2 cellular contexts compared by ENCODE assay signal in the genomic region with DNA sequence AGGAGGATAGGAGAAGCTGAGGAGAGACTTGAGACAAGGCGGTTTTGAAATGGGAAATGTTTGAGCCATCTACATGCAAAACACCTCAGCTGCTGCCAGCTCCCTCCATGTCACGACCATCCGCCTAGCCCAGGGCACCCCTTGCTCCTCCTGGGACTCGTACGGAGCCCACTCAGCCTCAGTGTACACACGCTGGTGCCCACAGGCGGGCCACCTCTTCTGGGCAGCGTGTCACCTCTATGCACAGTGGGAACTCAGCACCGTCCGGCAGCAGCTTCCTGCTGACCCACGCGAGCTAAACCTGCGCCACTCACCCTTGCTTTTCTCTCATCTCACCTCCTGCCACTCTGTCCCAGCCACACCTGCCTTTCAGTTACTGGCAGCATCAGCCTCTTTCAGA.
TF ChIP-seq lines count a peak whose summit lies in the region.

No MANE protein-coding gene starts in this region.

TF ChIP-seq in GM23338, 12 proteins besides CTCF, POLR2A, EP300 and RAD21:
- TF ChIP-seq EZH2 (IDR thresholded peaks at IDR 0.05; ENCODE audit: low read depth, unreplicated experiment) (no peak), EZH2phosphoT487 (IDR thresholded peaks at IDR 0.05; ENCODE audit: unreplicated experiment) (no peak)
- TF ChIP-seq, protein P1, sequence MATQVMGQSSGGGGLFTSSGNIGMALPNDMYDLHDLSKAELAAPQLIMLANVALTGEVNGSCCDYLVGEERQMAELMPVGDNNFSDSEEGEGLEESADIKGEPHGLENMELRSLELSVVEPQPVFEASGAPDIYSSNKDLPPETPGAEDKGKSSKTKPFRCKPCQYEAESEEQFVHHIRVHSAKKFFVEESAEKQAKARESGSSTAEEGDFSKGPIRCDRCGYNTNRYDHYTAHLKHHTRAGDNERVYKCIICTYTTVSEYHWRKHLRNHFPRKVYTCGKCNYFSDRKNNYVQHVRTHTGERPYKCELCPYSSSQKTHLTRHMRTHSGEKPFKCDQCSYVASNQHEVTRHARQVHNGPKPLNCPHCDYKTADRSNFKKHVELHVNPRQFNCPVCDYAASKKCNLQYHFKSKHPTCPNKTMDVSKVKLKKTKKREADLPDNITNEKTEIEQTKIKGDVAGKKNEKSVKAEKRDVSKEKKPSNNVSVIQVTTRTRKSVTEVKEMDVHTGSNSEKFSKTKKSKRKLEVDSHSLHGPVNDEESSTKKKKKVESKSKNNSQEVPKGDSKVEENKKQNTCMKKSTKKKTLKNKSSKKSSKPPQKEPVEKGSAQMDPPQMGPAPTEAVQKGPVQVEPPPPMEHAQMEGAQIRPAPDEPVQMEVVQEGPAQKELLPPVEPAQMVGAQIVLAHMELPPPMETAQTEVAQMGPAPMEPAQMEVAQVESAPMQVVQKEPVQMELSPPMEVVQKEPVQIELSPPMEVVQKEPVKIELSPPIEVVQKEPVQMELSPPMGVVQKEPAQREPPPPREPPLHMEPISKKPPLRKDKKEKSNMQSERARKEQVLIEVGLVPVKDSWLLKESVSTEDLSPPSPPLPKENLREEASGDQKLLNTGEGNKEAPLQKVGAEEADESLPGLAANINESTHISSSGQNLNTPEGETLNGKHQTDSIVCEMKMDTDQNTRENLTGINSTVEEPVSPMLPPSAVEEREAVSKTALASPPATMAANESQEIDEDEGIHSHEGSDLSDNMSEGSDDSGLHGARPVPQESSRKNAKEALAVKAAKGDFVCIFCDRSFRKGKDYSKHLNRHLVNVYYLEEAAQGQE (IDR thresholded peaks at IDR 0.05; ENCODE audit: unreplicated experiment) = no peak
- TF ChIP-seq, protein P2, sequence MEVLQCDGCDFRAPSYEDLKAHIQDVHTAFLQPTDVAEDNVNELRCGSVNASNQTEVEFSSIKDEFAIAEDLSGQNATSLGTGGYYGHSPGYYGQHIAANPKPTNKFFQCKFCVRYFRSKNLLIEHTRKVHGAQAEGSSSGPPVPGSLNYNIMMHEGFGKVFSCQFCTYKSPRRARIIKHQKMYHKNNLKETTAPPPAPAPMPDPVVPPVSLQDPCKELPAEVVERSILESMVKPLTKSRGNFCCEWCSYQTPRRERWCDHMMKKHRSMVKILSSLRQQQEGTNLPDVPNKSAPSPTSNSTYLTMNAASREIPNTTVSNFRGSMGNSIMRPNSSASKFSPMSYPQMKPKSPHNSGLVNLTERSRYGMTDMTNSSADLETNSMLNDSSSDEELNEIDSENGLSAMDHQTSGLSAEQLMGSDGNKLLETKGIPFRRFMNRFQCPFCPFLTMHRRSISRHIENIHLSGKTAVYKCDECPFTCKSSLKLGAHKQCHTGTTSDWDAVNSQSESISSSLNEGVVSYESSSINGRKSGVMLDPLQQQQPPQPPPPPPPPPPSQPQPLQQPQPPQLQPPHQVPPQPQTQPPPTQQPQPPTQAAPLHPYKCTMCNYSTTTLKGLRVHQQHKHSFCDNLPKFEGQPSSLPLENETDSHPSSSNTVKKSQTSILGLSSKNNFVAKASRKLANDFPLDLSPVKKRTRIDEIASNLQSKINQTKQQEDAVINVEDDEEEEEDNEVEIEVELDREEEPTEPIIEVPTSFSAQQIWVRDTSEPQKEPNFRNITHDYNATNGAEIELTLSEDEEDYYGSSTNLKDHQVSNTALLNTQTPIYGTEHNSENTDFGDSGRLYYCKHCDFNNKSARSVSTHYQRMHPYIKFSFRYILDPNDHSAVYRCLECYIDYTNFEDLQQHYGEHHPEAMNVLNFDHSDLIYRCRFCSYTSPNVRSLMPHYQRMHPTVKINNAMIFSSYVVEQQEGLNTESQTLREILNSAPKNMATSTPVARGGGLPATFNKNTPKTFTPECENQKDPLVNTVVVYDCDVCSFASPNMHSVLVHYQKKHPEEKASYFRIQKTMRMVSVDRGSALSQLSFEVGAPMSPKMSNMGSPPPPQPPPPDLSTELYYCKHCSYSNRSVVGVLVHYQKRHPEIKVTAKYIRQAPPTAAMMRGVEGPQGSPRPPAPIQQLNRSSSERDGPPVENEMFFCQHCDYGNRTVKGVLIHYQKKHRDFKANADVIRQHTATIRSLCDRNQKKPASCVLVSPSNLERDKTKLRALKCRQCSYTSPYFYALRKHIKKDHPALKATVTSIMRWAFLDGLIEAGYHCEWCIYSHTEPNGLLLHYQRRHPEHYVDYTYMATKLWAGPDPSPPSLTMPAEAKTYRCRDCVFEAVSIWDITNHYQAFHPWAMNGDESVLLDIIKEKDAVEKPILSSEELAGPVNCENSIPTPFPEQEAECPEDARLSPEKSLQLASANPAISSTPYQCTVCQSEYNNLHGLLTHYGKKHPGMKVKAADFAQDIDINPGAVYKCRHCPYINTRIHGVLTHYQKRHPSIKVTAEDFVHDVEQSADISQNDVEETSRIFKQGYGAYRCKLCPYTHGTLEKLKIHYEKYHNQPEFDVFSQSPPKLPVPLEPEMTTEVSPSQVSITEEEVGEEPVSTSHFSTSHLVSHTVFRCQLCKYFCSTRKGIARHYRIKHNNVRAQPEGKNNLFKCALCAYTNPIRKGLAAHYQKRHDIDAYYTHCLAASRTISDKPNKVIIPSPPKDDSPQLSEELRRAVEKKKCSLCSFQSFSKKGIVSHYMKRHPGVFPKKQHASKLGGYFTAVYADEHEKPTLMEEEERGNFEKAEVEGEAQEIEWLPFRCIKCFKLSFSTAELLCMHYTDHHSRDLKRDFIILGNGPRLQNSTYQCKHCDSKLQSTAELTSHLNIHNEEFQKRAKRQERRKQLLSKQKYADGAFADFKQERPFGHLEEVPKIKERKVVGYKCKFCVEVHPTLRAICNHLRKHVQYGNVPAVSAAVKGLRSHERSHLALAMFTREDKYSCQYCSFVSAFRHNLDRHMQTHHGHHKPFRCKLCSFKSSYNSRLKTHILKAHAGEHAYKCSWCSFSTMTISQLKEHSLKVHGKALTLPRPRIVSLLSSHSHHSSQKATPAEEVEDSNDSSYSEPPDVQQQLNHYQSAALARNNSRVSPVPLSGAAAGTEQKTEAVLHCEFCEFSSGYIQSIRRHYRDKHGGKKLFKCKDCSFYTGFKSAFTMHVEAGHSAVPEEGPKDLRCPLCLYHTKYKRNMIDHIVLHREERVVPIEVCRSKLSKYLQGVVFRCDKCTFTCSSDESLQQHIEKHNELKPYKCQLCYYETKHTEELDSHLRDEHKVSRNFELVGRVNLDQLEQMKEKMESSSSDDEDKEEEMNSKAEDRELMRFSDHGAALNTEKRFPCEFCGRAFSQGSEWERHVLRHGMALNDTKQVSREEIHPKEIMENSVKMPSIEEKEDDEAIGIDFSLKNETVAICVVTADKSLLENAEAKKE (CRISPR knock-in tag; IDR thresholded peaks at IDR 0.05) = no peak

TF ChIP-seq in K562, 482 proteins besides CTCF, POLR2A, EP300 and RAD21 (continues in another document):
- no peak for TF ChIP-seq ZBTB17 (CRISPR knock-in tag; IDR thresholded peaks at IDR 0.05)
- TF ChIP-seq, protein P3, sequence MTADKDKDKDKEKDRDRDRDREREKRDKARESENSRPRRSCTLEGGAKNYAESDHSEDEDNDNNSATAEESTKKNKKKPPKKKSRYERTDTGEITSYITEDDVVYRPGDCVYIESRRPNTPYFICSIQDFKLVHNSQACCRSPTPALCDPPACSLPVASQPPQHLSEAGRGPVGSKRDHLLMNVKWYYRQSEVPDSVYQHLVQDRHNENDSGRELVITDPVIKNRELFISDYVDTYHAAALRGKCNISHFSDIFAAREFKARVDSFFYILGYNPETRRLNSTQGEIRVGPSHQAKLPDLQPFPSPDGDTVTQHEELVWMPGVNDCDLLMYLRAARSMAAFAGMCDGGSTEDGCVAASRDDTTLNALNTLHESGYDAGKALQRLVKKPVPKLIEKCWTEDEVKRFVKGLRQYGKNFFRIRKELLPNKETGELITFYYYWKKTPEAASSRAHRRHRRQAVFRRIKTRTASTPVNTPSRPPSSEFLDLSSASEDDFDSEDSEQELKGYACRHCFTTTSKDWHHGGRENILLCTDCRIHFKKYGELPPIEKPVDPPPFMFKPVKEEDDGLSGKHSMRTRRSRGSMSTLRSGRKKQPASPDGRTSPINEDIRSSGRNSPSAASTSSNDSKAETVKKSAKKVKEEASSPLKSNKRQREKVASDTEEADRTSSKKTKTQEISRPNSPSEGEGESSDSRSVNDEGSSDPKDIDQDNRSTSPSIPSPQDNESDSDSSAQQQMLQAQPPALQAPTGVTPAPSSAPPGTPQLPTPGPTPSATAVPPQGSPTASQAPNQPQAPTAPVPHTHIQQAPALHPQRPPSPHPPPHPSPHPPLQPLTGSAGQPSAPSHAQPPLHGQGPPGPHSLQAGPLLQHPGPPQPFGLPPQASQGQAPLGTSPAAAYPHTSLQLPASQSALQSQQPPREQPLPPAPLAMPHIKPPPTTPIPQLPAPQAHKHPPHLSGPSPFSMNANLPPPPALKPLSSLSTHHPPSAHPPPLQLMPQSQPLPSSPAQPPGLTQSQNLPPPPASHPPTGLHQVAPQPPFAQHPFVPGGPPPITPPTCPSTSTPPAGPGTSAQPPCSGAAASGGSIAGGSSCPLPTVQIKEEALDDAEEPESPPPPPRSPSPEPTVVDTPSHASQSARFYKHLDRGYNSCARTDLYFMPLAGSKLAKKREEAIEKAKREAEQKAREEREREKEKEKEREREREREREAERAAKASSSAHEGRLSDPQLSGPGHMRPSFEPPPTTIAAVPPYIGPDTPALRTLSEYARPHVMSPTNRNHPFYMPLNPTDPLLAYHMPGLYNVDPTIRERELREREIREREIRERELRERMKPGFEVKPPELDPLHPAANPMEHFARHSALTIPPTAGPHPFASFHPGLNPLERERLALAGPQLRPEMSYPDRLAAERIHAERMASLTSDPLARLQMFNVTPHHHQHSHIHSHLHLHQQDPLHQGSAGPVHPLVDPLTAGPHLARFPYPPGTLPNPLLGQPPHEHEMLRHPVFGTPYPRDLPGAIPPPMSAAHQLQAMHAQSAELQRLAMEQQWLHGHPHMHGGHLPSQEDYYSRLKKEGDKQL (CRISPR knock-in tag; IDR thresholded peaks at IDR 0.05; ENCODE audit: borderline replicate concordance) = no peak
- no peak for TF ChIP-seq PHB (CRISPR knock-in tag; IDR thresholded peaks at IDR 0.05)
- no peak for TF ChIP-seq TEAD4 (IDR thresholded peaks at IDR 0.05; ENCODE audit: low read length)
- TF ChIP-seq TEAD4 (CRISPR knock-in tag; IDR thresholded peaks at IDR 0.05; ENCODE audit: borderline replicate concordance) = no peak
- TF ChIP-seq ZFP30 (CRISPR knock-in tag; IDR thresholded peaks at IDR 0.05; ENCODE audit: borderline replicate concordance) = no peak
- no peak for TF ChIP-seq ZNF431 (CRISPR knock-in tag; IDR thresholded peaks at IDR 0.05)
- no peak for TF ChIP-seq CBX2 (IDR thresholded peaks at IDR 0.05; ENCODE audit: insufficient read depth, low read length, poor library complexity, severe bottlenecking)
- TF ChIP-seq ZFPM2 (CRISPR knock-in tag; IDR thresholded peaks at IDR 0.05) = no peak
- no peak for TF ChIP-seq EWSR1 (IDR thresholded peaks at IDR 0.05; ENCODE audit: borderline replicate concordance, low read depth, partially characterized antibody)
- TF ChIP-seq JUN (IDR thresholded peaks at IDR 0.05; ENCODE audit: borderline replicate concordance, low read depth, low read length) = no peak
- no peak for TF ChIP-seq JUN (CRISPR knock-in tag; IDR thresholded peaks at IDR 0.05; ENCODE audit: borderline replicate concordance)
- TF ChIP-seq, protein P4, sequence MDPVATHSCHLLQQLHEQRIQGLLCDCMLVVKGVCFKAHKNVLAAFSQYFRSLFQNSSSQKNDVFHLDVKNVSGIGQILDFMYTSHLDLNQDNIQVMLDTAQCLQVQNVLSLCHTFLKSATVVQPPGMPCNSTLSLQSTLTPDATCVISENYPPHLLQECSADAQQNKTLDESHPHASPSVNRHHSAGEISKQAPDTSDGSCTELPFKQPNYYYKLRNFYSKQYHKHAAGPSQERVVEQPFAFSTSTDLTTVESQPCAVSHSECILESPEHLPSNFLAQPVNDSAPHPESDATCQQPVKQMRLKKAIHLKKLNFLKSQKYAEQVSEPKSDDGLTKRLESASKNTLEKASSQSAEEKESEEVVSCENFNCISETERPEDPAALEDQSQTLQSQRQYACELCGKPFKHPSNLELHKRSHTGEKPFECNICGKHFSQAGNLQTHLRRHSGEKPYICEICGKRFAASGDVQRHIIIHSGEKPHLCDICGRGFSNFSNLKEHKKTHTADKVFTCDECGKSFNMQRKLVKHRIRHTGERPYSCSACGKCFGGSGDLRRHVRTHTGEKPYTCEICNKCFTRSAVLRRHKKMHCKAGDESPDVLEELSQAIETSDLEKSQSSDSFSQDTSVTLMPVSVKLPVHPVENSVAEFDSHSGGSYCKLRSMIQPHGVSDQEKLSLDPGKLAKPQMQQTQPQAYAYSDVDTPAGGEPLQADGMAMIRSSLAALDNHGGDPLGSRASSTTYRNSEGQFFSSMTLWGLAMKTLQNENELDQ (CRISPR knock-in tag; IDR thresholded peaks at IDR 0.05; ENCODE audit: borderline replicate concordance) = no peak
- TF ChIP-seq PRMT5 (CRISPR knock-in tag; IDR thresholded peaks at IDR 0.05) = no peak
- peak; percentile 55; the same call in 1 of the 2 replicates for TF ChIP-seq SUPT5H (IDR thresholded peaks at IDR 0.05)
- TF ChIP-seq RBM22 (IDR thresholded peaks at IDR 0.05; ENCODE audit: low read depth, low read length, poor library complexity, severe bottlenecking) = peak; percentile 89
- no peak for TF ChIP-seq ZNF282 (CRISPR knock-in tag; IDR thresholded peaks at IDR 0.05)
- TF ChIP-seq HMG20A (CRISPR knock-in tag; conservative IDR thresholded peaks at IDR 0.05) = no peak
- no peak for TF ChIP-seq ZNF41 (CRISPR knock-in tag; conservative IDR thresholded peaks at IDR 0.05)
- TF ChIP-seq, protein P5, sequence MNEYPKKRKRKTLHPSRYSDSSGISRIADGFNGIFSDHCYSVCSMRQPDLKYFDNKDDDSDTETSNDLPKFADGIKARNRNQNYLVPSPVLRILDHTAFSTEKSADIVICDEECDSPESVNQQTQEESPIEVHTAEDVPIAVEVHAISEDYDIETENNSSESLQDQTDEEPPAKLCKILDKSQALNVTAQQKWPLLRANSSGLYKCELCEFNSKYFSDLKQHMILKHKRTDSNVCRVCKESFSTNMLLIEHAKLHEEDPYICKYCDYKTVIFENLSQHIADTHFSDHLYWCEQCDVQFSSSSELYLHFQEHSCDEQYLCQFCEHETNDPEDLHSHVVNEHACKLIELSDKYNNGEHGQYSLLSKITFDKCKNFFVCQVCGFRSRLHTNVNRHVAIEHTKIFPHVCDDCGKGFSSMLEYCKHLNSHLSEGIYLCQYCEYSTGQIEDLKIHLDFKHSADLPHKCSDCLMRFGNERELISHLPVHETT (CRISPR knock-in tag; conservative IDR thresholded peaks at IDR 0.05 in 1 of 2, IDR thresholded peaks at IDR 0.05 in 1 of 2) = no peak
- TF ChIP-seq POU5F1 (IDR thresholded peaks at IDR 0.05; ENCODE audit: borderline replicate concordance, low read depth, low read length, partially characterized antibody) = no peak
- TF ChIP-seq POLR2AphosphoS5 (IDR thresholded peaks at IDR 0.05; ENCODE audit: control insufficient read depth, insufficient read depth, low read depth, low read length) = 0 out of 2 replicates have a peak, but pooled peaks have one; percentile 14
- TF ChIP-seq CAMTA2 (CRISPR knock-in tag; conservative IDR thresholded peaks at IDR 0.05) = no peak
- TF ChIP-seq ZNF589 (CRISPR knock-in tag; IDR thresholded peaks at IDR 0.05; ENCODE audit: low read depth) = no peak
- TF ChIP-seq LARP7 (IDR thresholded peaks at IDR 0.05) = no peak
- TF ChIP-seq GTF2E2 (tag; IDR thresholded peaks at IDR 0.05) = no peak
- TF ChIP-seq, protein P6, sequence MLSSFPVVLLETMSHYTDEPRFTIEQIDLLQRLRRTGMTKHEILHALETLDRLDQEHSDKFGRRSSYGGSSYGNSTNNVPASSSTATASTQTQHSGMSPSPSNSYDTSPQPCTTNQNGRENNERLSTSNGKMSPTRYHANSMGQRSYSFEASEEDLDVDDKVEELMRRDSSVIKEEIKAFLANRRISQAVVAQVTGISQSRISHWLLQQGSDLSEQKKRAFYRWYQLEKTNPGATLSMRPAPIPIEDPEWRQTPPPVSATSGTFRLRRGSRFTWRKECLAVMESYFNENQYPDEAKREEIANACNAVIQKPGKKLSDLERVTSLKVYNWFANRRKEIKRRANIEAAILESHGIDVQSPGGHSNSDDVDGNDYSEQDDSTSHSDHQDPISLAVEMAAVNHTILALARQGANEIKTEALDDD (IDR thresholded peaks at IDR 0.05) = no peak
- TF ChIP-seq POLR3A (IDR thresholded peaks at IDR 0.05; ENCODE audit: borderline replicate concordance, extremely low read depth, insufficient read depth, insufficient read length) = no peak
- TF ChIP-seq OTX1 (CRISPR knock-in tag; IDR thresholded peaks at IDR 0.05) = no peak
- no peak for TF ChIP-seq SRSF7 (optimal IDR thresholded peaks at IDR 0.05; ENCODE audit: low read depth, low read length)
- TF ChIP-seq ZNF239 (CRISPR knock-in tag; IDR thresholded peaks at IDR 0.05) = no peak
